34 cellular contexts compared by ENCODE assay signal in genomic region chr9:101564252-101564651, GRCh38. TPM values are rescaled to one million over a fixed set of nuclear protein-coding genes. Genes with fewer than 3 reads are reported as not detected.
"Had no signal": no experiment of that assay in that cellular context is flagged by ENCODE, and none has a peak within 500 bp of the region (broad histone marks: within the 10 kb centered on the region; RNA-seq: fewer than 3 reads in every experiment).

No MANE protein-coding gene starts in this region.

- H3K9me3 ChIP-seq: adrenal gland, ascending aorta had no signal

- H3K27me3 ChIP-seq: adrenal gland, ascending aorta, cardiac muscle cell had no signal

- DNase-seq: activated B cell treated with CpG ODN at 0.5 μM for 24 hours; activated CD4-positive, alpha-beta memory T cell treated with anti-CD3 and anti-CD28 coated beads for 36 hours; activated CD4-positive, alpha-beta T cell treated with anti-CD3 and anti-CD28 coated beads for 4 hours; activated CD4-positive, alpha-beta T cell treated with anti-CD3 and anti-CD28 coated beads, Interleukin-2, amount 10 ng/mL, durations not matched to agents 24 days and 14 days; activated CD4-positive, alpha-beta T cell treated with anti-CD3 and anti-CD28 coated beads, Interleukin-2, amount 50 U/mL, for 1 hour; activated CD4-positive, alpha-beta T cell treated with anti-CD3 and anti-CD28 coated beads, Interleukin-2, amount 50 U/mL, for 4 hours; activated CD4-positive, CD25-positive, alpha-beta regulatory T cell treated with anti-CD3 and anti-CD28 coated beads, Interleukin-2, amount 50 U/mL, for 72 hours; activated CD8-positive, alpha-beta memory T cell treated with anti-CD3 and anti-CD28 coated beads, Interleukin-2, amount 50 U/mL, for 4 hours; activated CD8-positive, alpha-beta T cell treated with anti-CD3 and anti-CD28 coated beads for 36 hours; activated effector memory CD4-positive, alpha-beta T cell treated with anti-CD3 and anti-CD28 coated beads, Interleukin-2, amount 50 U/mL, for 16 hours; activated gamma-delta T cell treated with Interleukin-2 at 50 U/mL for 16 hours; activated naive CD4-positive, alpha-beta T cell; activated naive CD4-positive, alpha-beta T cell treated with anti-CD3 and anti-CD28 coated beads for 36 hours; activated naive CD4-positive, alpha-beta T cell treated with anti-CD3 and anti-CD28 coated beads, Interleukin-2, amount 50 U/mL, for 16 hours; activated naive CD8-positive, alpha-beta T cell treated with anti-CD3 and anti-CD28 coated beads for 36 hours; activated T-cell treated with anti-CD3 and anti-CD28 coated beads for 4 hours; activated T-cell treated with anti-CD3 and anti-CD28 coated beads, Interleukin-2, amount 50 U/mL, for 1 hour; activated T-cell treated with anti-CD3 and anti-CD28 coated beads, Interleukin-2, amount 50 U/mL, for 4 hours; activated T-cell treated with anti-CD3 and anti-CD28 coated beads, Interleukin-2, amount 50 U/mL, for 72 hours; adrenal gland; amniotic stem cell; caudate nucleus; cerebellar nuclear complex; T-helper 1 cell; T-helper 2 cell; T-helper 9 cell had no signal

- H3K27ac ChIP-seq: adrenal gland, ascending aorta, cardiac muscle cell, VCaP had no signal

- H3K4me1 ChIP-seq: adrenal gland, ascending aorta had no signal

- H3K4me3 ChIP-seq: adrenal gland, ascending aorta, cardiac muscle cell had no signal

RNA-seq across cellular contexts. Expression of gene PPP3R2, which starts 30.5 kb away (rescaled TPM):
- total RNA-seq: activated B cell treated with CpG ODN at 0.5 μM for 24 hours; activated CD4-positive, alpha-beta memory T cell treated with anti-CD3 and anti-CD28 coated beads for 36 hours; activated CD4-positive, alpha-beta T cell treated with anti-CD3 and anti-CD28 coated beads, Interleukin-2, amount 10 ng/mL, durations not matched to agents 24 days and 14 days; activated CD8-positive, alpha-beta memory T cell treated with anti-CD3 and anti-CD28 coated beads for 36 hours; activated CD8-positive, alpha-beta T cell treated with anti-CD3 and anti-CD28 coated beads for 36 hours; activated naive CD4-positive, alpha-beta T cell treated with anti-CD3 and anti-CD28 coated beads for 36 hours; activated naive CD4-positive, alpha-beta T cell treated with anti-CD3 and anti-CD28 coated beads, Interleukin-2, amount 50 U/mL, for 72 hours; activated naive CD8-positive, alpha-beta T cell treated with anti-CD3 and anti-CD28 coated beads for 36 hours; activated T-cell treated with anti-CD3 and anti-CD28 coated beads, Interleukin-2, amount 50 U/mL, for 4 hours; activated T-cell treated with anti-CD3 and anti-CD28 coated beads, Interleukin-2, amount 50 U/mL, for 72 hours; activated T-helper 1 cell treated with anti-CD3 and anti-CD28 coated beads, Interleukin-12 subunit alpha, Interleukin-12 subunit beta, Interleukin-2, Interleukin-4 antibody, amounts not matched to agents 30 ng/mL and 10 ng/mL and 1 ng/mL, durations not matched to agents 14 hours and 24 hours and 36 hours; activated T-helper 17 cell treated with anti-CD3 and anti-CD28 coated beads, Interleukin-2, amount 50 U/mL, for 72 hours; adrenal gland; ascending aorta; bronchial epithelial cell; cardiac muscle cell had no signal
- polyA plus RNA-seq: adrenal gland, cardiac muscle cell had no signal
